1 cellular context compared by ENCODE assay signal in genomic region chr2:62293151-62293489, GRCh38.
TF ChIP-seq lines count a peak whose summit lies in the region.

No MANE protein-coding gene starts in this region.

TF ChIP-seq in HCT116, 20 proteins besides CTCF, POLR2A, EP300 and RAD21 (continued from another document):
- no peak for TF ChIP-seq MAX (IDR thresholded peaks at IDR 0.05)
- no peak for TF ChIP-seq ZFX (IDR thresholded peaks at IDR 0.05)
- no peak for TF ChIP-seq ELF1 (IDR thresholded peaks at IDR 0.05; ENCODE audit: borderline replicate concordance, low read depth)
- no peak for TF ChIP-seq EZH2phosphoT487 (IDR thresholded peaks at IDR 0.05; ENCODE audit: borderline replicate concordance)
- TF ChIP-seq ZNF274 (IDR thresholded peaks at IDR 0.05; ENCODE audit: low read depth, low read length) = no peak
- no peak for TF ChIP-seq CEBPB (IDR thresholded peaks at IDR 0.05; ENCODE audit: low read depth)
- no peak for TF ChIP-seq EGR1 (IDR thresholded peaks at IDR 0.05; ENCODE audit: low read depth)
- TF ChIP-seq SIN3A (IDR thresholded peaks at IDR 0.05; ENCODE audit: low read depth) = no peak
- TF ChIP-seq TCF7L2 (IDR thresholded peaks at IDR 0.05; ENCODE audit: borderline replicate concordance, extremely low read depth, insufficient read depth, insufficient read length) = no peak
- TF ChIP-seq FOSL1 (IDR thresholded peaks at IDR 0.05; ENCODE audit: low read depth) = no peak
